ENCODE assay signal across 11 cellular contexts in the genomic region with DNA sequence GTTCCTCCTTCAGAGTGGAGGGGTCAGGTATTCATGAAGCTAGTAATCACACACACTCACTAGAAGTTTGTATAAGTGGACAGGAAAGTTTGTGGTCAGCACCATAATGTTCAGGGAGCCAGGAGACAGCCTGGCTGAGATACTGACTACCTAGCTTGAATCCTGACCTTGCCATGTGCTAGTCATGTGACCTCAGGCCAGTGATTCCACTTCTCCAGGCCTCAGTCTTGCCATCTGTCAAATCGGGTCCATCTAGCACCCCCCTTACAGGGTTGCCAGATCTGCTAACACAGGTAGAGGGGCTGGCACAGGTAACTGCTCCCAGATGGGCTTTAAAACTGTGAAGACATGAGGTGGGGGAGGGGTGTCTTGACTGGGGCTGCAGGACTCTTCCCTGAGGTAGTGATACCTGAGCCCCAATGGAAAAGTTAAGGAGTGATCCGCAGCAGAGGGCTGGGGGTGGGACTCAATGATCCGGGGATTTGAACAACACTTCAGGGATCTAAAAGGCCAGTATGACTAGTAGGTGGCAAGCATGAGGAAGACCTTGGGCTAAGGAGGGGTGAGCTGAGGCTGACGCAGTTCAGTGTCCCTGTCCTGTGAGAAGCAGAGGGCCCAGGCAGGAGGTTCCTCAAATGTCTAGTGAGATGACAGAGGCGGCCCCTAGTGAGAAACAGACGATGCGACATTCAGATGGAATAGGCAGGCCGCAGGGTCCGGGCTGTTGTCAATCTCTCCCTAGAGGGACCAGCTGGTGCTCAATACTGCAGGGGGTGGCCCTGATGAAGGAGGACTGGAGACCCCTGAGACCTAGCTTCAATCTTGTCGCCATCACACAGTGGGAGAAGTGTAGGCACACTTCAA. TPM values are rescaled to one million over a fixed set of nuclear protein-coding genes. Genes with fewer than 3 reads are reported as not detected.
DNase-seq lines count a peak whose midpoint lies in the region; ATAC-seq and TF ChIP-seq lines count a peak whose summit lies in the region.
"Had no signal": no experiment of that assay in that cellular context is flagged by ENCODE, and none has a peak within 500 bp of the region (broad histone marks: within the 10 kb centered on the region; RNA-seq: fewer than 3 reads in every experiment).

No MANE protein-coding gene starts in this region.

- no peak for ATAC-seq in IMR-90 (ENCODE audit: low read depth)
- ATAC-seq in thoracic aorta (ENCODE audit: insufficient number of reproducible peaks, low FRiP score, low read depth): no peak
- ATAC-seq in GM19328 (IDR thresholded peaks at IDR 0.05; ENCODE audit: unreplicated experiment): no peak
- ATAC-seq: activated CD8-positive, alpha-beta T cell treated with anti-CD3 and anti-CD28 coated beads, Interleukin-2, amount 10 ng/mL, durations not matched to agents 7 days and 5 days; T-cell had no signal

- TF ChIP-seq CTCF in IMR-90 (conservative IDR thresholded peaks at IDR 0.05; ENCODE audit: low read depth, low read length) (no peak), thoracic aorta (IDR thresholded peaks at IDR 0.05) (no peak)

- no peak for TF ChIP-seq POLR2A in IMR-90 (IDR thresholded peaks at IDR 0.05; ENCODE audit: low read depth, low read length)

- H2BK20ac ChIP-seq in IMR-90 (ENCODE audit: low read depth, low read length): no peak overlapping the region

- H3K23ac ChIP-seq in IMR-90 (ENCODE audit: low read depth, low read length): no peak overlapping the region; the same call in 1 of the 2 replicates

- H3K27ac ChIP-seq in IMR-90 (ENCODE audit: insufficient read depth, low read length): no peak overlapping the region
- peak overlapping the region; percentile 29 for H3K27ac ChIP-seq in angular gyrus (ENCODE audit: low read depth, low read length)
- H3K27ac ChIP-seq in thoracic aorta: peak overlapping the region; percentile 10 to 65

- H3K4me3 ChIP-seq in IMR-90 (ENCODE audit: insufficient read depth, low read depth, low read length): no peak overlapping the region
- no peak overlapping the region for H3K4me3 ChIP-seq in thoracic aorta

- no peak overlapping the region for H3K4ac ChIP-seq in IMR-90 (ENCODE audit: low read depth, low read length)

- peak overlapping the region; percentile 9 for H2AK9ac ChIP-seq in IMR-90 (replicated peaks; ENCODE audit: low read depth, low read length, poor library complexity)

- WGBS in IMR-90 (ENCODE audit: extremely low coverage in 2 of 2, insufficient read length in 1 of 2), 2 experiments: 78% methylated on average over 5 of the region's 10 CpGs; no CpG with 5 or more reads in 1 of the 2 experiments

- no peak overlapping the region for H3K18ac ChIP-seq in IMR-90 (ENCODE audit: low read depth, low read length)

- no peak overlapping the region for H4K8ac ChIP-seq in IMR-90 (ENCODE audit: low read depth in 2 of 2, low read length in 2 of 2)

- H3K79me1 ChIP-seq in IMR-90 (ENCODE audit: low read depth in 1 of 2, low read length in 2 of 2): peaks cover 0 to 4% of the 10 kb centered on the region in 2 experiments; a peak in 1 of 4 replicates

- H4K20me1 ChIP-seq in IMR-90 (ENCODE audit: insufficient read depth, low read length): no peaks in the 10 kb centered on the region

- intact Hi-C loops in IMR-90 (cut with micrococcal nuclease): no loop called here

- H2BK120ac ChIP-seq in IMR-90 (ENCODE audit: low read depth, low read length): no peak overlapping the region

- H4K5ac ChIP-seq in IMR-90 (ENCODE audit: low read depth, low read length): no peak overlapping the region

- H2BK15ac ChIP-seq in IMR-90 (ENCODE audit: low read depth, low read length): no peak overlapping the region

- H3K36me3 ChIP-seq in IMR-90 (ENCODE audit: control insufficient read depth, insufficient read depth, low read length) (peaks cover 20% of the 10 kb centered on the region), thoracic aorta (peaks cover 22% of the 10 kb centered on the region)

- H3K4me1 ChIP-seq in IMR-90 (ENCODE audit: control insufficient read depth, insufficient read depth, low read length) (peaks cover 10% of the 10 kb centered on the region), thoracic aorta (ENCODE audit: control insufficient read depth in 1 of 2, low read depth in 2 of 2) (peaks cover 0 to 29% of the 10 kb centered on the region in 2 donors)

- no peaks in the 10 kb centered on the region for H3K27me3 ChIP-seq in IMR-90 (ENCODE audit: control insufficient read depth, insufficient read depth, low read length)
- H3K27me3 ChIP-seq in thoracic aorta (replicated peaks; ENCODE audit: insufficient read depth): no peaks in the 10 kb centered on the region

- in situ Hi-C loops in IMR-90 (cut with MboI; ENCODE audit: low sequenced_read_pairs): no loop called here

- no peak overlapping the region for H3K14ac ChIP-seq in IMR-90 (replicated peaks; ENCODE audit: low read depth, low read length)

- BruUV-seq in IMR-90 (replicated peaks; lab: Mats Ljungman, UMichigan): TSS peak; percentile 82

- no peak overlapping the region for H2BK5ac ChIP-seq in IMR-90 (ENCODE audit: low read depth, low read length, poor library complexity, severe bottlenecking)

- no peak overlapping the region for H3K56ac ChIP-seq in IMR-90 (ENCODE audit: extremely low read depth, insufficient read depth, low read length)

- H3K9me3 ChIP-seq in IMR-90 (ENCODE audit: control insufficient read depth, insufficient read depth, low read length): no peaks in the 10 kb centered on the region
- no peaks in the 10 kb centered on the region for H3K9me3 ChIP-seq in thoracic aorta

- no peak overlapping the region for H4K91ac ChIP-seq in IMR-90 (ENCODE audit: insufficient read depth, low read depth, low read length)

- no peak overlapping the region for H3K4me2 ChIP-seq in IMR-90 (ENCODE audit: low read depth, low read length)

- no peak for TF ChIP-seq RAD21 in IMR-90 (IDR thresholded peaks at IDR 0.05; ENCODE audit: low read length)

- CTCF ChIA-PET in IMR-90 (lab: Yijun Ruan, JAX): interaction anchor here (0.5 kb wide), 1 partner anchor 92 kb away, joined by 3 read pairs; no protein-coding TSS in a partner anchor

- H2AK5ac ChIP-seq in IMR-90 (ENCODE audit: low read depth, low read length): 0 out of 2 replicates have a peak overlapping the region, but pooled peaks have one; percentile 4

- H3K9me1 ChIP-seq in IMR-90 (ENCODE audit: insufficient read depth, low read length): peaks cover 7% of the 10 kb centered on the region; the same call in 1 of the 2 replicates

- POLR2A ChIA-PET in IMR-90 (lab: Charles Lee; ENCODE audit: unreplicated experiment): interaction anchor here (0.5 kb wide), 1 partner anchor 59 kb away, joined by 3 read pairs; no protein-coding TSS in a partner anchor

- dilution Hi-C loops in IMR-90 (cut with HindIII; ENCODE audit: low sequenced_read_pairs, unreplicated experiment): no loop called here

- H3K9ac ChIP-seq in IMR-90 (ENCODE audit: low read depth, low read length): no peak overlapping the region

- DNase-seq in IMR-90: no peak
- DNase-seq in iris pigment epithelial cell (ENCODE audit: low read depth): peak; percentile 16
- no peak for DNase-seq in thoracic aorta (ENCODE audit: low spot score)
- DNase-seq in NCI-H2029 (lab: John Stamatoyannopoulos, UW): no peak
- DNase-seq in DMS 273 treated with DMSO at 0.1 percent for 48 hours (lab: John Stamatoyannopoulos, UW): no peak
- DNase-seq: activated CD8-positive, alpha-beta T cell treated with anti-CD3 and anti-CD28 coated beads, Interleukin-2, amount 10 ng/mL, durations not matched to agents 7 days and 5 days; effector CD4-positive, alpha-beta T cell; NCI-H1048; T-cell had no signal

- H2AFZ ChIP-seq in IMR-90 (replicated peaks; ENCODE audit: low read length, poor library complexity): no peak overlapping the region

TF ChIP-seq in IMR-90, 13 proteins besides CTCF, POLR2A, EP300 and RAD21:
- TF ChIP-seq, protein P1, sequence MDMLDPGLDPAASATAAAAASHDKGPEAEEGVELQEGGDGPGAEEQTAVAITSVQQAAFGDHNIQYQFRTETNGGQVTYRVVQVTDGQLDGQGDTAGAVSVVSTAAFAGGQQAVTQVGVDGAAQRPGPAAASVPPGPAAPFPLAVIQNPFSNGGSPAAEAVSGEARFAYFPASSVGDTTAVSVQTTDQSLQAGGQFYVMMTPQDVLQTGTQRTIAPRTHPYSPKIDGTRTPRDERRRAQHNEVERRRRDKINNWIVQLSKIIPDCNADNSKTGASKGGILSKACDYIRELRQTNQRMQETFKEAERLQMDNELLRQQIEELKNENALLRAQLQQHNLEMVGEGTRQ (IDR thresholded peaks at IDR 0.05; ENCODE audit: low read depth, low read length): 0 out of 2 replicates have a peak, but pooled peaks have one; percentile 15
- no peak for TF ChIP-seq RFX5 (IDR thresholded peaks at IDR 0.05; ENCODE audit: low read depth, low read length)

RNA-seq across cellular contexts. Expression of a gene that starts 8.5 kb away (rescaled TPM):
- total RNA-seq in IMR-90 (2012; rRNA removed) (0.28 and 0.54 TPM in 2 replicates), thoracic aorta (1 to 10 TPM in 1 of 2 donors, under 1 TPM in 1; 0.68 to 1.1 TPM)
- 4.9 and 5.4 TPM in 2 replicates for polyA plus RNA-seq in IMR-90 (2012; rRNA removed)
- 4.2 and 5.8 TPM in 2 replicates for polyA plus RNA-seq in IMR-90 (2012; cell fraction: cytosol; rRNA removed)
- polyA plus RNA-seq in IMR-90 (2012; cell fraction: nucleus; rRNA removed; ENCODE audit: low replicate concordance): 6.8 and 12.2 TPM in 2 replicates

RNA-seq across cellular contexts. Expression of a gene that starts 9.2 kb away (rescaled TPM):
- total RNA-seq in IMR-90 (2012; rRNA removed) (28.3 and 30.3 TPM in 2 replicates), thoracic aorta (100 to 1,000 TPM in 1 of 2 donors, 10 to 100 TPM in 1; 40.4 to 107 TPM)
- polyA plus RNA-seq in IMR-90 (2012; rRNA removed): 81.3 and 158 TPM in 2 replicates
- 89.7 and 101 TPM in 2 replicates for polyA plus RNA-seq in IMR-90 (2012; cell fraction: cytosol; rRNA removed)
- 76.5 and 101 TPM in 2 replicates for polyA plus RNA-seq in IMR-90 (2012; cell fraction: nucleus; rRNA removed; ENCODE audit: low replicate concordance)

RNA-seq across cellular contexts. Expression of a gene that starts 24.8 kb away (rescaled TPM):
- total RNA-seq in IMR-90 (2012; rRNA removed) (7.7 and 8.6 TPM in 2 replicates), thoracic aorta (10 to 100 TPM; 45.4 to 79.4 TPM)
- polyA plus RNA-seq in IMR-90 (2012; rRNA removed): 8.6 and 9.4 TPM in 2 replicates
- polyA plus RNA-seq in IMR-90 (2012; cell fraction: cytosol; rRNA removed): 6.5 and 8.3 TPM in 2 replicates
- polyA plus RNA-seq in IMR-90 (2012; cell fraction: nucleus; rRNA removed; ENCODE audit: low replicate concordance): 6.8 and 11.6 TPM in 2 replicates

RNA-seq across cellular contexts. Expression of a gene that starts 25.1 kb away (rescaled TPM):
- 14.2 and 14.9 TPM in 2 replicates for total RNA-seq in IMR-90 (2012; rRNA removed)
- polyA plus RNA-seq in IMR-90 (2012; rRNA removed): 23.2 and 23.5 TPM in 2 replicates
- 12.9 and 22.5 TPM in 2 replicates for polyA plus RNA-seq in IMR-90 (2012; cell fraction: cytosol; rRNA removed)
- polyA plus RNA-seq in IMR-90 (2012; cell fraction: nucleus; rRNA removed; ENCODE audit: low replicate concordance): 64.0 and 115 TPM in 2 replicates
- 100 to 1,000 TPM in 1 of 2 donors, 10 to 100 TPM in 1; 53.6 to 127 TPM for total RNA-seq in thoracic aorta

RNA-seq across cellular contexts. Expression of a gene that starts 33.6 kb away (rescaled TPM):
- total RNA-seq in IMR-90 (2012; rRNA removed) (not detected in 2 replicates), thoracic aorta (not detected)
- 0.44 TPM in 1 of 2 replicates, not detected in the other for polyA plus RNA-seq in IMR-90 (2012; rRNA removed)
- polyA plus RNA-seq in IMR-90 (2012; cell fraction: cytosol; rRNA removed): 0.24 and 1.6 TPM in 2 replicates
- polyA plus RNA-seq in IMR-90 (2012; cell fraction: nucleus; rRNA removed; ENCODE audit: low replicate concordance): 0.64 TPM in 1 of 2 replicates, not detected in the other
- total RNA-seq: activated CD8-positive, alpha-beta T cell treated with anti-CD3 and anti-CD28 coated beads, Interleukin-2, amount 10 ng/mL, durations not matched to agents 7 days and 5 days had no signal
